Comparison of ENCODE assay signal across 16 cellular contexts in the genomic region with DNA sequence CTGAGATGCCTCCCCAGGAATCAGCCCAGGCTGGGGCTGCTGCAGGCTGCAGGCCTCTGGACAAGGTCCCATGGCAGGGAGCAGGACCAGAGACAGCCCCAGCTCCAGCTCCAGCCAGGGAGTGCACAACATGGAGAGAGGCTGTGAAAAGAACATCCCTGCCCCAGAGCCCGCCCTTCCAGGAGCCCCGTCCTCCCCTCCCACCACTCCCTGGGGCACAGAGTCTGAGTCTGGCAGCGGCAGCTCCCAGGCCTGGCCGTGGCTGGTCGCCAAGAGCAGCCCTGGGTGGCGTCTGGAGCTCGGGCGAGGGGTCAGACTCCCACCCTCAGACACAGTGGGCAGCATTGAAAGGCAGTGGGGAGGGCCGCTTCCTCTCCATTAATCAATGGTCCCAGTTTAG.
"Had no signal": no experiment of that assay in that cellular context is flagged by ENCODE, and none has a peak within 500 bp of the region (broad histone marks: within the 10 kb centered on the region; RNA-seq: fewer than 3 reads in every experiment).

No MANE protein-coding gene starts in this region.

- ATAC-seq: activated CD4-positive, CD25-positive, alpha-beta regulatory T cell treated with anti-CD3 and anti-CD28 coated beads, Interleukin-2, amount 50 U/mL, for 24 hours; effector memory CD8-positive, alpha-beta T cell; gastrocnemius medialis; lower lobe of right lung; psoas muscle; stimulated activated effector memory CD8-positive, alpha-beta T cell treated with anti-CD3 and anti-CD28 coated beads, Interleukin-12 subunit alpha, Interleukin-12 subunit beta, amount 100 ng/mL, for 72 hours had no signal

- DNase-seq: activated CD4-positive, alpha-beta T cell treated with anti-CD3 and anti-CD28 coated beads, Interleukin-2, amount 50 U/mL, for 1 hour; activated CD8-positive, alpha-beta memory T cell treated with anti-CD3 and anti-CD28 coated beads for 24 hours; activated naive CD8-positive, alpha-beta T cell treated with anti-CD3 and anti-CD28 coated beads, Interleukin-2, amount 10 ng/mL, durations not matched to agents 7 days and 5 days; dermis blood vessel endothelial cell; effector memory CD8-positive, alpha-beta T cell; gastrocnemius medialis; heart left ventricle; immature natural killer cell; lower lobe of right lung; midbrain; psoas muscle; T-helper 9 cell had no signal

- H3K9me3 ChIP-seq: breast epithelium, gastrocnemius medialis, heart left ventricle, lower lobe of right lung, psoas muscle had no signal

- H3K27me3 ChIP-seq: breast epithelium, gastrocnemius medialis, heart left ventricle had no signal

- H3K4me1 ChIP-seq: breast epithelium, gastrocnemius medialis, psoas muscle had no signal

- H3K4me3 ChIP-seq: breast epithelium, gastrocnemius medialis, heart left ventricle, lower lobe of right lung, psoas muscle had no signal

- H3K27ac ChIP-seq: breast epithelium, epithelial cell of prostate, gastrocnemius medialis, lower lobe of right lung, psoas muscle had no signal

- H3K36me3 ChIP-seq: breast epithelium, gastrocnemius medialis, heart left ventricle, lower lobe of right lung had no signal
